19 cellular contexts compared by ENCODE assay signal in the genomic region with DNA sequence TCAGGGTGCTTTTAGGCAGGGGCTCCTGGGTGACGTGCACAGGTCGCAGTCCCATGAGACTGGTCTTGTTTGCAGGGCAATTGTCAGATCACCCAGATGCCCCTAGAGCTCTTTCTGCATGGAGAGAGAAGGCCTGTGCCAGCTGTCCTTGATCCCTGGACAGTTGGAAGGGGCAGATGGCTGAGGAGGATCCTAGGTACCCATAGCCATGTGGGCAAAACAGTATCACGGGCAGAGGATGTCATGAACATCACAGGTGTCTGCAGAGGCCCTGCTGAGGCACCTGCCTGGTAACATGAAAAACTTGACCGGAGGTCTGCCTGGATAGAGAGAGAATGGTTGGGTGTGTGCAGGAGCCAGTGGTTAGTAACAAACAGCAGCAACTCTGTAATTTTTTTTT.
DNase-seq lines count a peak whose midpoint lies in the region; ATAC-seq and TF ChIP-seq lines count a peak whose summit lies in the region.
"Had no signal": no experiment of that assay in that cellular context is flagged by ENCODE, and none has a peak within 500 bp of the region (broad histone marks: within the 10 kb centered on the region; RNA-seq: fewer than 3 reads in every experiment).

No MANE protein-coding gene starts in this region.

- DNase-seq in DMS 273 (lab: John Stamatoyannopoulos, UW; ENCODE audit: unreplicated experiment) (peak; percentile 70), DMS 273 treated with DMSO at 0.1 percent for 48 hours (lab: John Stamatoyannopoulos, UW) (no peak), G401 (ENCODE audit: low spot score) (peak; percentile 71), NCI-H2171 (lab: John Stamatoyannopoulos, UW) (peak; percentile 50), cerebellar cortex (ENCODE audit: low spot score) (peak; percentile 66), MM.1S (no peak), HT-29 (ENCODE audit: low spot score) (no peak)
- DNase-seq: Caco-2; CD4-positive, CD25-positive, alpha-beta regulatory T cell; CD8-positive, alpha-beta T cell; DMS53; DMS79 treated with DMSO at 0.1 percent for 48 hours; HFFc6 had no signal

- H3K36me3 ChIP-seq in MM.1S (replicated peaks; ENCODE audit: insufficient read depth, low read length): no peaks in the 10 kb centered on the region
- H3K36me3 ChIP-seq: BLaER1, HAP-1 had no signal

- no peaks in the 10 kb centered on the region for H3K9me2 ChIP-seq in MM.1S (replicated peaks; ENCODE audit: insufficient read depth, low read length)

- ATAC-seq in GM21717 (IDR thresholded peaks at IDR 0.05; ENCODE audit: unreplicated experiment): no peak
- ATAC-seq: CD8-positive, alpha-beta T cell; GM23338 had no signal

- H3K79me2 ChIP-seq in MM.1S (ENCODE audit: low read length): no peaks in the 10 kb centered on the region

- no peak overlapping the region for H2AFZ ChIP-seq in MM.1S (ENCODE audit: low read length)
- H2AFZ ChIP-seq: GM23338 had no signal

- no peaks in the 10 kb centered on the region for H4K20me1 ChIP-seq in MM.1S (ENCODE audit: insufficient read depth, low read length)
- H4K20me1 ChIP-seq: BLaER1 had no signal

- no peak overlapping the region for H3K4me3 ChIP-seq in MM.1S (ENCODE audit: low read length)
- H3K4me3 ChIP-seq: BLaER1, GM23338, HAP-1 had no signal

- in situ Hi-C loops in G401 (cut with HindIII; ENCODE audit: low sequenced_read_pairs): no loop called here

- no peak for TF ChIP-seq CTCF in MM.1S (IDR thresholded peaks at IDR 0.05; ENCODE audit: low read length)

- H3K9me3 ChIP-seq in MM.1S (replicated peaks; ENCODE audit: insufficient read depth, low read length): no peaks in the 10 kb centered on the region
- H3K9me3 ChIP-seq: Caco-2, HAP-1 had no signal

- H3K27me3 ChIP-seq in MM.1S (replicated peaks; ENCODE audit: insufficient read depth, low read length): peaks cover 43% of the 10 kb centered on the region
- H3K27me3 ChIP-seq: BLaER1 had no signal

- no peaks in the 10 kb centered on the region for H3K4me1 ChIP-seq in MM.1S (ENCODE audit: low read length)
- H3K4me1 ChIP-seq: BLaER1, Caco-2, HAP-1 had no signal

- no peak overlapping the region for H3K9ac ChIP-seq in MM.1S (ENCODE audit: low read length)
- H3K9ac ChIP-seq: BLaER1 had no signal

- H3F3A ChIP-seq in MM.1S (ENCODE audit: insufficient read depth, low read length): no peaks in the 10 kb centered on the region

- H3K27ac ChIP-seq in MM.1S (ENCODE audit: low read length): no peak overlapping the region
- H3K27ac ChIP-seq: 22Rv1, BLaER1, C4-2B had no signal

- H3K4me2 ChIP-seq in MM.1S (ENCODE audit: low read depth, low read length): no peak overlapping the region
- H3K4me2 ChIP-seq: BLaER1, GM23338 had no signal

Comparison
In these comparisons a context has a peak if more than half of its experiments do, and no peak if none do; other contexts are left out.
1. DNase-seq: peak in DMS 273 (single experiment), G401 (single experiment), NCI-H2171 (single experiment) and cerebellar cortex (single experiment); none in DMS 273 treated with DMSO at 0.1 percent for 48 hours (single experiment), MM.1S (single experiment) and HT-29 (single experiment).